In the genomic region with DNA sequence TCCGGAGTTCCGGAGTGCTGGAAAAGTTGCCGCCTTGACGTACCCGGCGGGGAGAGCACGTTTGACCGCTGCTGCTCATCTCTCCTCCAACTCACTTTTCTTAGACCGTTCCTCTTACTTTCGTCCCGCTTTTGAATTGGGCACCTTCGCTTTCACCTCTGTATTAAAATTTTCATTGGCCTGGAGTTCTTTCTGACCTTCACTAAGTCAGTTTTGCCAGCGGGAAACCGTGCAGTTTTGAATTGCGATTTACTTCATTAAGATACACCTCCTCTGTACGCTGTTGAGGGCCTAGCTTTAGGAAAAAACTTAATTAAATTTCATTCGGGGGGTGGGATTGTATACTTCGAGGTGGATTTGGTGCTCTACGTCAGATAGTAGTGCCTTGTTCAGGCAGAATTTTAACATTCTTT, we compare ENCODE assay signal across 8 cellular contexts. TPM values are rescaled to one million over a fixed set of nuclear protein-coding genes. Genes with fewer than 3 reads are reported as not detected.
DNase-seq lines count a peak whose midpoint lies in the region; ATAC-seq lines count a peak whose summit lies in the region.

No MANE protein-coding gene starts in this region.

- intact Hi-C loops in activated CD4-positive, alpha-beta T cell treated with anti-CD3 and anti-CD28 coated beads for 36 hours (cut with DNase I, micrococcal nuclease) = loop anchor here (1.0 to 10.0 kb wide), 6 partner anchors 65 to 1749 kb away; a partner anchor contains a TSS

- ATAC-seq in activated CD4-positive, alpha-beta T cell treated with anti-CD3 and anti-CD28 coated beads for 36 hours = no peak
- ATAC-seq in HG02938 (IDR thresholded peaks at IDR 0.05; ENCODE audit: unreplicated experiment) = peak; percentile 1
- ATAC-seq in activated CD8-positive, alpha-beta T cell treated with anti-CD3 and anti-CD28 coated beads, Interleukin-2, amount 10 ng/mL, durations not matched to agents 7 days and 5 days = no peak

- H3K27ac Mint-ChIP-seq in activated CD4-positive, alpha-beta T cell treated with anti-CD3 and anti-CD28 coated beads for 36 hours = peak overlapping the region; percentile 98
- peak overlapping the region; percentile 88 for H3K27ac Mint-ChIP-seq in activated CD8-positive, alpha-beta T cell treated with anti-CD3 and anti-CD28 coated beads, Interleukin-2, amount 10 ng/mL, durations not matched to agents 7 days and 5 days

- peak overlapping the region; percentile 92 for H3K27ac ChIP-seq in substantia nigra (ENCODE audit: low read depth, low read length, poor library complexity, severe bottlenecking)

- H3K9me3 Mint-ChIP-seq in activated CD4-positive, alpha-beta T cell treated with anti-CD3 and anti-CD28 coated beads for 36 hours (ENCODE audit: low read depth) = no peaks in the 10 kb centered on the region
- no peaks in the 10 kb centered on the region for H3K9me3 Mint-ChIP-seq in activated CD8-positive, alpha-beta T cell treated with anti-CD3 and anti-CD28 coated beads, Interleukin-2, amount 10 ng/mL, durations not matched to agents 7 days and 5 days (ENCODE audit: insufficient read depth)

- H3K4me3 Mint-ChIP-seq in activated CD4-positive, alpha-beta T cell treated with anti-CD3 and anti-CD28 coated beads for 36 hours = peak overlapping the region; percentile 99
- H3K4me3 Mint-ChIP-seq in activated CD8-positive, alpha-beta T cell treated with anti-CD3 and anti-CD28 coated beads, Interleukin-2, amount 10 ng/mL, durations not matched to agents 7 days and 5 days = peak overlapping the region; percentile 95

- no peaks in the 10 kb centered on the region for H3K27me3 Mint-ChIP-seq in activated CD4-positive, alpha-beta T cell treated with anti-CD3 and anti-CD28 coated beads for 36 hours
- no peaks in the 10 kb centered on the region for H3K27me3 Mint-ChIP-seq in activated CD8-positive, alpha-beta T cell treated with anti-CD3 and anti-CD28 coated beads, Interleukin-2, amount 10 ng/mL, durations not matched to agents 7 days and 5 days (ENCODE audit: low read depth)

- H3K36me3 Mint-ChIP-seq in activated CD4-positive, alpha-beta T cell treated with anti-CD3 and anti-CD28 coated beads for 36 hours (ENCODE audit: low read depth) = peaks cover 6% of the 10 kb centered on the region
- peaks cover 10% of the 10 kb centered on the region for H3K36me3 Mint-ChIP-seq in activated CD8-positive, alpha-beta T cell treated with anti-CD3 and anti-CD28 coated beads, Interleukin-2, amount 10 ng/mL, durations not matched to agents 7 days and 5 days (ENCODE audit: low read depth)

- CTCF ChIA-PET in activated CD4-positive, alpha-beta T cell treated with anti-CD3 and anti-CD28 coated beads for 36 hours (lab: Charles Lee) = interaction anchor here (0.7 to 2.8 kb wide), 4 partner anchors 9 to 66 kb away, joined by 3 to 13 read pairs (median 6); a partner anchor contains a TSS
- CTCF ChIA-PET in activated CD8-positive, alpha-beta T cell treated with anti-CD3 and anti-CD28 coated beads, Interleukin-2, amount 10 ng/mL, durations not matched to agents 7 days and 5 days (lab: Charles Lee) = interaction anchor here (0.8 to 4.2 kb wide), 5 partner anchors 18 to 66 kb away, joined by 3 to 51 read pairs (median 5); a partner anchor contains a TSS

- POLR2A ChIA-PET in activated CD4-positive, alpha-beta T cell treated with anti-CD3 and anti-CD28 coated beads for 36 hours (lab: Charles Lee) = interaction anchor here (0.6 to 4.4 kb wide), 5 partner anchors 9 to 1746 kb away, joined by 3 to 36 read pairs (median 5); a partner anchor contains a TSS
- POLR2A ChIA-PET in activated CD8-positive, alpha-beta T cell treated with anti-CD3 and anti-CD28 coated beads, Interleukin-2, amount 10 ng/mL, durations not matched to agents 7 days and 5 days (lab: Charles Lee) = interaction anchor here (0.5 to 6.0 kb wide), 6 partner anchors 9 to 66 kb away, joined by 3 to 63 read pairs (median 4); a partner anchor contains a TSS

- H3K4me1 Mint-ChIP-seq in activated CD4-positive, alpha-beta T cell treated with anti-CD3 and anti-CD28 coated beads for 36 hours = peaks cover 29% of the 10 kb centered on the region
- H3K4me1 Mint-ChIP-seq in activated CD8-positive, alpha-beta T cell treated with anti-CD3 and anti-CD28 coated beads, Interleukin-2, amount 10 ng/mL, durations not matched to agents 7 days and 5 days (ENCODE audit: low read depth) = peaks cover 36% of the 10 kb centered on the region

- no peak for DNase-seq in activated CD4-positive, alpha-beta T cell treated with anti-CD3 and anti-CD28 coated beads for 36 hours
- DNase-seq in activated CD4-positive, alpha-beta T cell treated with anti-CD3 and anti-CD28 coated beads for 4 hours = no peak
- no peak for DNase-seq in activated CD8-positive, alpha-beta T cell treated with anti-CD3 and anti-CD28 coated beads, Interleukin-2, amount 10 ng/mL, durations not matched to agents 7 days and 5 days
- DNase-seq in islet precursor cell (peak; percentile 70), substantia nigra (lab: John Stamatoyannopoulos, UW) (no peak), epidermal melanocyte (ENCODE audit: insufficient read length, low spot score) (no peak)
- no peak for DNase-seq in activated CD4-positive, alpha-beta T cell treated with anti-CD3 and anti-CD28 coated beads, Interleukin-2, amount 50 U/mL, for 4 hours

RNA-seq across cellular contexts. Expression of a gene that starts 1.3 kb away (rescaled TPM):
- 100 to 1,000 TPM; 154 to 161 TPM for total RNA-seq in activated CD4-positive, alpha-beta T cell treated with anti-CD3 and anti-CD28 coated beads for 36 hours
- total RNA-seq in activated CD8-positive, alpha-beta T cell treated with anti-CD3 and anti-CD28 coated beads, Interleukin-2, amount 10 ng/mL, durations not matched to agents 7 days and 5 days = 100 to 1,000 TPM; 102 to 109 TPM

RNA-seq across cellular contexts. Expression of a gene that starts 17.5 kb away (rescaled TPM):
- 10 to 100 TPM; 19.2 to 19.9 TPM for total RNA-seq in activated CD4-positive, alpha-beta T cell treated with anti-CD3 and anti-CD28 coated beads for 36 hours
- total RNA-seq in activated CD8-positive, alpha-beta T cell treated with anti-CD3 and anti-CD28 coated beads, Interleukin-2, amount 10 ng/mL, durations not matched to agents 7 days and 5 days = 10 to 100 TPM; 20.0 to 20.2 TPM
